In the genomic region with DNA sequence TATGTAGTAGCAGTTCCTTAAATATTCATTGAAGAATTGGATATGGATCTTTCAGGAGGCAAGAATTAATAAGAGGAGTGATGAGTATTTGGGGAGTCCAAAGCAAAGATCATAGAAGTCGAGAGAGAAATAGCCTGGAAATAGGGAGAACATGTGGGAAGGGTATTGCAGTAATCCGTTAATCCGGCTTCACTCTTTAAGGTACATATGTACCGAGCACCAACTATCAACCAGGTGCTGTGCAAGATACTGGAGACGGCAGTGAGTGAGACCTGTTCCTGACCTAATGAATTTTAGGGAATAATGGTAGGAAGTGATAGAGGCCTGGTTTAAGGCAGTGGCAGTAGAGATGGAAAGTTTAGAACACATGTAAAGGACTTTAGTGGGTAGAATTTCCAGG, we compare ENCODE assay signal across 8 cellular contexts. TPM values are rescaled to one million over a fixed set of nuclear protein-coding genes. Genes with fewer than 3 reads are reported as not detected.
A peak's percentile ranks its signal among the peaks of the same experiment; 100 is the strongest.
DNase-seq lines count a peak whose midpoint lies in the region; ATAC-seq and TF ChIP-seq lines count a peak whose summit lies in the region.

No MANE protein-coding gene starts in this region.

- H3K36me3 ChIP-seq in GM06990 (ENCODE audit: control insufficient read depth, insufficient read depth, low read length): peaks cover 14% of the 10 kb centered on the region
- peaks cover 41% of the 10 kb centered on the region for H3K36me3 ChIP-seq in RWPE2 (ENCODE audit: low read depth)
- H3K36me3 ChIP-seq in esophagus (ENCODE audit: control insufficient read depth in 2 of 2, insufficient read depth in 2 of 2, low read length in 1 of 2): peaks cover 5 to 13% of the 10 kb centered on the region in 2 donors
- H3K36me3 ChIP-seq in psoas muscle (ENCODE audit: insufficient read depth in 1 of 2, low read depth in 1 of 2): peaks cover 2 to 51% of the 10 kb centered on the region in 2 donors

- intact Hi-C loops in psoas muscle (cut with DNase I): no loop called here

- TF ChIP-seq CTCF in GM06990 (IDR thresholded peaks at IDR 0.05; ENCODE audit: insufficient read depth, low read length, poor library complexity, severe bottlenecking): no peak
- TF ChIP-seq CTCF in RWPE2 (IDR thresholded peaks at IDR 0.05; ENCODE audit: poor library complexity, severe bottlenecking): no peak
- no peak for TF ChIP-seq CTCF in psoas muscle (IDR thresholded peaks at IDR 0.05)

- H3K4me3 ChIP-seq in GM06990 (replicated peaks; ENCODE audit: low read depth, low read length) (peak overlapping the region; percentile 92), RWPE2 (ENCODE audit: severe bottlenecking) (peak overlapping the region; percentile 62), esophagus (ENCODE audit: low read depth in 1 of 2, low read length in 2 of 2) (peak overlapping the region in 1 of 2 donors; percentile 77), psoas muscle (peak overlapping the region; percentile 99)

- ATAC-seq in RWPE2 (ENCODE audit: low read depth): no peak
- no peak for ATAC-seq in psoas muscle
- no peak for ATAC-seq in HG02870 (IDR thresholded peaks at IDR 0.05; ENCODE audit: unreplicated experiment)

- 54 to 71% methylated on average over 5 of the region's 5 CpGs for WGBS in esophagus, 2 donors
- 69 to 78% (median 69%) methylated on average over 5 of the region's 5 CpGs for WGBS in psoas muscle, 3 donors

- H3K9me3 ChIP-seq in RWPE2 (ENCODE audit: severe bottlenecking) (no peaks in the 10 kb centered on the region), esophagus (ENCODE audit: control insufficient read depth in 2 of 2, insufficient read depth in 1 of 2, low read depth in 1 of 2, low read length in 1 of 2) (no peaks in the 10 kb centered on the region), psoas muscle (no peaks in the 10 kb centered on the region)

- H3K27ac ChIP-seq in RWPE2 (ENCODE audit: poor library complexity, severe bottlenecking) (peak overlapping the region; percentile 70), esophagus (ENCODE audit: low read depth in 2 of 2, low read length in 1 of 2) (peak overlapping the region; percentile 28 to 70), psoas muscle (peak overlapping the region; percentile 99)

- H3K4me1 ChIP-seq in RWPE2 (ENCODE audit: insufficient read depth, poor library complexity, severe bottlenecking): no peaks in the 10 kb centered on the region
- H3K4me1 ChIP-seq in esophagus (ENCODE audit: control insufficient read depth in 2 of 2, insufficient read depth in 2 of 2, low read length in 1 of 2): peaks cover 3 to 6% of the 10 kb centered on the region in 2 donors
- H3K4me1 ChIP-seq in psoas muscle: peaks cover 36% of the 10 kb centered on the region

- DNase-seq in GM06990 (ENCODE audit: extremely low read depth, insufficient read length) (no peak), RWPE2 (ENCODE audit: low spot score) (no peak), psoas muscle (no peak), germinal center (ENCODE audit: low spot score) (no peak), AG20443 (ENCODE audit: low spot score) (no peak), SKM-1 treated with dmso at 0.1 percent for 144 hours (lab: John Stamatoyannopoulos, UW; ENCODE audit: unreplicated experiment) (no peak)

- H3K27me3 ChIP-seq in GM06990 (replicated peaks; ENCODE audit: control insufficient read depth, insufficient read depth, low read length): no peaks in the 10 kb centered on the region
- H3K27me3 ChIP-seq in RWPE2 (ENCODE audit: insufficient read depth, poor library complexity, severe bottlenecking): no peaks in the 10 kb centered on the region
- no peaks in the 10 kb centered on the region for H3K27me3 ChIP-seq in esophagus (ENCODE audit: control insufficient read depth in 1 of 2, insufficient read depth in 2 of 2, low read length in 2 of 2)
- H3K27me3 ChIP-seq in psoas muscle (ENCODE audit: insufficient read depth in 3 of 3, low read length in 2 of 3): no peaks in the 10 kb centered on the region

RNA-seq across cellular contexts. Expression of a gene that starts 1.1 kb away (rescaled TPM):
- polyA plus RNA-seq in esophagus: 10 to 100 TPM; 14.7 to 39.0 TPM
- 10 to 100 TPM; 55.7 to 87.0 (median 74.8) TPM for total RNA-seq in psoas muscle
- polyA plus RNA-seq in psoas muscle: 100 to 1,000 TPM in 1 of 3 donors, 10 to 100 TPM in 2; 50.4 to 104 (median 86.0) TPM

RNA-seq across cellular contexts. Expression of a gene that starts 1.5 kb away (rescaled TPM):
- 10 to 100 TPM; 42.4 to 58.5 TPM for polyA plus RNA-seq in esophagus
- 100 to 1,000 TPM; 208 to 332 (median 254) TPM for total RNA-seq in psoas muscle
- 100 to 1,000 TPM; 171 to 281 (median 196) TPM for polyA plus RNA-seq in psoas muscle

RNA-seq across cellular contexts. Expression of a gene that starts 9.2 kb away (rescaled TPM):
- polyA plus RNA-seq in esophagus: 100 to 1,000 TPM; 271 to 275 TPM
- 1 to 10 TPM in 2 of 4 donors, under 1 TPM in 1, not detected in 1; 0.57 to 1.0 (median 1.0) TPM for total RNA-seq in psoas muscle
- polyA plus RNA-seq in psoas muscle: 1 to 10 TPM in 1 of 3 donors, under 1 TPM in 2; 0.48 to 1.1 (median 0.83) TPM

RNA-seq across cellular contexts. Expression of a gene that starts 10.8 kb away (rescaled TPM):
- polyA plus RNA-seq in esophagus (100 to 1,000 TPM; 354 to 393 TPM), psoas muscle (100 to 1,000 TPM; 344 to 569 (median 510) TPM)
- 100 to 1,000 TPM; 447 to 492 (median 481) TPM for total RNA-seq in psoas muscle

RNA-seq across cellular contexts. Expression of a gene that starts 13.8 kb away (rescaled TPM):
- polyA plus RNA-seq in esophagus (10 to 100 TPM; 22.4 to 29.6 TPM), psoas muscle (10 to 100 TPM; 24.0 to 43.3 (median 29.4) TPM)
- total RNA-seq in psoas muscle: 10 to 100 TPM; 20.9 to 28.8 (median 27.7) TPM

Comparison
In these comparisons a context has a peak if more than half of its experiments do, and no peak if none do; other contexts are left out.
1. H3K27ac ChIP-seq: peak in every context shown above with its lines; median percentile 99 in psoas muscle; 70 in RWPE2; 49 in esophagus.
2. RNA of a gene that starts 9.2 kb away (polyA plus RNA-seq): 271 to 275 TPM in esophagus; 0.48 to 1.1 TPM in psoas muscle; every median in the first group is over 100 times any median in the second.